8 cellular contexts compared by ENCODE assay signal in the genomic region with DNA sequence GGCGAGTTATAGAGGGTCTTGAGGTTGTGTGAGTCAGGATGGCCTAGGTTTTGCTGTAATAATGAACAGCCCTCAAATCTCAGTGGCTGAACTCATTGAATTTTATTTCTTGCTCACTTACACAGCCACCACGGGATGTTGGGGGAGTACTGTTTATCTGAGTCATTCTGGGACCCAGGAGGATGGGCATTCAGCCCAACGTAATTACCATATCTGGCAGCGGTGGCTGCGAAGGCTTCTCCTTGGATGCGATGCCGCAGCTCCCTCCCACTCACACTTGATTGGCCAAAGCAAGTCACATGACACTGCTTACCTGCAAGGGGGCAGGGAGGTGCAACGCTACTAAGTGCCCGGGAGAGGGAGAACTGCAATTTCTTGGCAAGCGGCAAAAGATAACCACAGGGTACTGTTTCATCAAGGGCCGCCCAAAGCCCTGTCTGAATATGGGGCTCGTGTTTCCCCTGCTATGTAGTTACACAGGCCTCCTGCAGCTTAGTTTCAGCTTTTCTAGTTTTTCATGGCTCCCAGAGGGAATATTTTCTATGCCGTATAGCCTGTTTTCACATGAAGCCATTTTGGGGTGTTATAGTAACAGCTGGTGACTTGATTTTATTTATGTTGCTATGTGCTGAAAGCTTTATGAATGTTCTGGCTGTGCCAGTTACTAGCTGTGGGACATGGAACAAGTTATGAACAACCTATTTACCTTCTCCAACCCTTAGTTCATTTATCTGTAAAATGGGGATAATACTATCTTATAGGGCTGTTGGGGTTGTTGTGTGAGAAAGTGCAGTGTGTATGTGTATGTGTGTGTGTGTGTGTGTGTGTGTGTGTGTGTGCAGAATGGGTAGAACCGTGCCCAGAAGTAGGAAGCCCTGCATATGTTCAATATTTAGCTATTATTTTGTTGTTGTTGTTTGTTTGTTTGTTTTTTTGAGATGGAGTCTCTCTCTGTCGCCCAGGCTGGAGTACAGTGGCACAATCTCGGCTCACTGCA. TPM values are rescaled to one million over a fixed set of nuclear protein-coding genes. Genes with fewer than 3 reads are reported as not detected.
DNase-seq lines count a peak whose midpoint lies in the region; ATAC-seq lines count a peak whose summit lies in the region.

No MANE protein-coding gene starts in this region.

- no peak overlapping the region for H3K4me3 Mint-ChIP-seq in activated T-cell treated with anti-CD3 and anti-CD28 coated beads, Interleukin-2, amount 50 U/mL, for 4 hours

- H3K9me3 Mint-ChIP-seq in activated T-cell treated with anti-CD3 and anti-CD28 coated beads, Interleukin-2, amount 50 U/mL, for 4 hours = no peaks in the 10 kb centered on the region

- DNase-seq in GM03348 (ENCODE audit: low spot score) (peak; percentile 35), NCI-H226 (peak; percentile 58), globus pallidus (ENCODE audit: low spot score) (peak; percentile 61), NCI-H510A (lab: John Stamatoyannopoulos, UW) (no peak), AML-193 (lab: John Stamatoyannopoulos, UW) (no peak), RKO (ENCODE audit: low spot score) (no peak)
- DNase-seq in activated T-cell treated with anti-CD3 and anti-CD28 coated beads, Interleukin-2, amount 50 U/mL, for 4 hours = peak; percentile 66
- peak in 2 of 3 experiments; percentile 29 to 37 for DNase-seq in stimulated activated CD4-positive, alpha-beta T cell treated with anti-CD3 and anti-CD28 coated beads, TNF-alpha, amount 100 ng/mL, for 24 hours (ENCODE audit: low read depth in 3 of 3)

- ATAC-seq in activated T-cell treated with anti-CD3 and anti-CD28 coated beads, Interleukin-2, amount 50 U/mL, for 4 hours = peak; percentile 58 to 89

- H3K27me3 Mint-ChIP-seq in activated T-cell treated with anti-CD3 and anti-CD28 coated beads, Interleukin-2, amount 50 U/mL, for 4 hours (ENCODE audit: low read depth) = no peaks in the 10 kb centered on the region

- no peaks in the 10 kb centered on the region for H3K4me1 Mint-ChIP-seq in activated T-cell treated with anti-CD3 and anti-CD28 coated beads, Interleukin-2, amount 50 U/mL, for 4 hours (ENCODE audit: low read depth)

- H3K36me3 Mint-ChIP-seq in activated T-cell treated with anti-CD3 and anti-CD28 coated beads, Interleukin-2, amount 50 U/mL, for 4 hours (ENCODE audit: insufficient read depth) = peaks cover 9% of the 10 kb centered on the region

RNA-seq across cellular contexts. Expression of gene ZSWIM9, which starts 20.1 kb away (rescaled TPM):
- 1 to 10 TPM; 6.0 to 6.7 (median 6.5) TPM for total RNA-seq in activated T-cell treated with anti-CD3 and anti-CD28 coated beads, Interleukin-2, amount 50 U/mL, for 4 hours

RNA-seq across cellular contexts. Expression of gene LIG1, which starts 20.4 kb away (rescaled TPM):
- 100 to 1,000 TPM in 2 of 3 donors, 10 to 100 TPM in 1; 77.5 to 103 (median 102) TPM for total RNA-seq in activated T-cell treated with anti-CD3 and anti-CD28 coated beads, Interleukin-2, amount 50 U/mL, for 4 hours

Comparison
In these comparisons a context has a peak if more than half of its experiments do, and no peak if none do; other contexts are left out.
1. DNase-seq: peak in GM03348 (single experiment), NCI-H226 (single experiment), activated T-cell treated with anti-CD3 and anti-CD28 coated beads, Interleukin-2, amount 50 U/mL, for 4 hours (single experiment), globus pallidus (single experiment) and stimulated activated CD4-positive, alpha-beta T cell treated with anti-CD3 and anti-CD28 coated beads, TNF-alpha, amount 100 ng/mL, for 24 hours (2 of 3); none in NCI-H510A (single experiment), AML-193 (0 of 2) and RKO (single experiment).